In the genomic region with DNA sequence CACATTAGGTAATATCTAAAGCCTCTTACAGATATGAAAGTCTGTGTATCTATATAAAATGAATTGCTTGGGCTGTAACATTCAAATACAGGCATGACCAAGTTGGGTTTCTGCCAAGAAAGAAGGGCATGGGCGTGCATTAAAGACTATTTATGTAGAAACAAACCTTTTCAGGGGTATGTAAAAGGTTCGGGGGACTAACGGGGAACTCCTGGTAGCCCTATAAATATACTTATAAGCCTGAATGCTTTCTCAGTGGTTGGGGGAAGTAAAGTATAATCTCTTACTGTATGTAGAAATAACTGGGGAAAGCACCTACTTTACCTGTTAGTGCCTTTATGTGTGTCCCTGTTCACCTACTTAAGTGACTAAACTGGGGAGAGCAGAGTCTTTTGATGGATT, we compare ENCODE assay signal across 10 cellular contexts.
DNase-seq lines count a peak whose midpoint lies in the region; ATAC-seq, FAIRE-seq and TF ChIP-seq lines count a peak whose summit lies in the region.
"Had no signal": no experiment of that assay in that cellular context is flagged by ENCODE, and none has a peak within 500 bp of the region (broad histone marks: within the 10 kb centered on the region; RNA-seq: fewer than 3 reads in every experiment).

No MANE protein-coding gene starts in this region.

- H3K9me3 ChIP-seq in aorta (ENCODE audit: control insufficient read depth, low read length), result no peaks in the 10 kb centered on the region

- ATAC-seq in GM18508 (IDR thresholded peaks at IDR 0.05; ENCODE audit: insufficient read depth, unreplicated experiment), result peak; percentile 99
- ATAC-seq in GM21381 (IDR thresholded peaks at IDR 0.05; ENCODE audit: unreplicated experiment), result peak; percentile 97
- ATAC-seq in HG03175 (IDR thresholded peaks at IDR 0.05; ENCODE audit: unreplicated experiment), result peak; percentile 98
- peak; percentile 74 for ATAC-seq in left colon
- ATAC-seq in aorta (ENCODE audit: low FRiP score), result no peak

- intact Hi-C loops in left colon (cut with DNase I, micrococcal nuclease) (no loop called here), aorta (cut with DNase I) (loop anchor here (10.0 kb wide), 2 partner anchors 297 to 973 kb away; no protein-coding TSS in a partner anchor)

- H3K27me3 ChIP-seq in aorta (ENCODE audit: control insufficient read depth in 1 of 2, insufficient read depth in 2 of 2, low read length in 1 of 2), result no peaks in the 10 kb centered on the region

- no peaks in the 10 kb centered on the region for H3K36me3 ChIP-seq in aorta (ENCODE audit: control insufficient read depth in 1 of 2, insufficient read depth in 2 of 2, low read length in 1 of 2)

- DNase-seq in left colon (peak in 1 of 2 donors; percentile 50), H54 (ENCODE audit: insufficient read length, low spot score) (no peak), aorta (no peak), 8988T (no peak), NCI-H345 (lab: John Stamatoyannopoulos, UW) (no peak)
- DNase-seq: Karpas-422 had no signal

- FAIRE-seq in H54 (lab: Jason Lieb, UNC), result no peak

- WGBS in aorta, 2 donors, result 84 to 86% methylated on average over 3 of the region's 3 CpGs

- H3K4me1 ChIP-seq in aorta (ENCODE audit: control insufficient read depth in 1 of 2, insufficient read depth in 2 of 2, low read length in 2 of 2), result peaks cover 2 to 4% of the 10 kb centered on the region in 2 donors

- TF ChIP-seq POLR2A in H54 (IDR thresholded peaks at IDR 0.05; ENCODE audit: low read depth, low read length), result no peak

- H3K4me3 ChIP-seq in aorta (ENCODE audit: low read length in 2 of 2), result no peak overlapping the region

- H3K27ac ChIP-seq in aorta (ENCODE audit: low read depth in 1 of 2, low read length in 2 of 2), result no peak overlapping the region
- H3K27ac ChIP-seq: parathyroid adenoma had no signal

Comparison
In these comparisons a context has a peak if more than half of its experiments do, and no peak if none do; other contexts are left out.
1. intact Hi-C loops: an anchor here in aorta (10.0 kb wide); none called in left colon.